ENCODE assay signal across 8 cellular contexts in the genomic region with DNA sequence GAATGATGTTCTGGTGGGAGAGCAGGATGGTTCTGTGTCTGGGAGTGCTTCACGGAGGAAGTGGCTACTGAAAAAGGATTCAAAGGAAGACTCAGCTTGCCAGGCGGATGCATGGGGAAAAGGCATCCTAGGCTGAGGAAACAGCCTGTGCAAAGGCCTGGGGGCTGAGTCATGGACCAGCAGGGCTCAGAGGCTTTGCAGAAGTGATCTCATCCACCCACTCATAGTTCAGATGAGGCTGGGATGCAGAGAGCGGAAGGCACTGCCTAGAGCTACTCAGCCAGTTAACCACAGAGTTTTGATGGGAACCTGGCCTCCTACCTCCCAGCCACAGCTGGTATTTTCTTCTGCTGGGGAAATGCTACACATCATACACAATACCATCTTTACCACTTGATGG. TPM values are rescaled to one million over a fixed set of nuclear protein-coding genes. Genes with fewer than 3 reads are reported as not detected.
DNase-seq lines count a peak whose midpoint lies in the region; ATAC-seq, FAIRE-seq and TF ChIP-seq lines count a peak whose summit lies in the region.

No MANE protein-coding gene starts in this region.

- H3K9me3 Mint-ChIP-seq in activated CD4-positive, alpha-beta T cell treated with anti-CD3 and anti-CD28 coated beads for 36 hours (ENCODE audit: low read depth) = peaks cover 11% of the 10 kb centered on the region
- peaks cover 13% of the 10 kb centered on the region for H3K9me3 Mint-ChIP-seq in activated T-cell treated with anti-CD3 and anti-CD28 coated beads, Interleukin-2, amount 50 U/mL, for 4 hours

- DNase-seq in activated CD4-positive, alpha-beta T cell treated with anti-CD3 and anti-CD28 coated beads for 36 hours = peak; percentile 87
- no peak for DNase-seq in activated CD4-positive, alpha-beta T cell treated with anti-CD3 and anti-CD28 coated beads, Interleukin-2, amount 50 U/mL, for 4 hours
- no peak for DNase-seq in activated T-cell treated with anti-CD3 and anti-CD28 coated beads, Interleukin-2, amount 50 U/mL, for 4 hours
- DNase-seq in left lung (peak in 1 of 2 donors; percentile 64), globus pallidus (ENCODE audit: low spot score) (no peak), C1 segment of cervical spinal cord (lab: John Stamatoyannopoulos, UW) (no peak), kidney (no peak)

- TF ChIP-seq CTCF in left lung (IDR thresholded peaks at IDR 0.05) = no peak
- TF ChIP-seq CTCF in kidney (IDR thresholded peaks at IDR 0.05; ENCODE audit: borderline replicate concordance, extremely low read depth, insufficient read depth) = no peak

- H3K4me1 ChIP-seq in left lung = peaks cover 0 to 3% of the 10 kb centered on the region in 2 donors
- no peaks in the 10 kb centered on the region for H3K4me1 ChIP-seq in kidney (ENCODE audit: control insufficient read depth in 1 of 2, insufficient read depth in 1 of 2, low read depth in 1 of 2, low read length in 2 of 2)

- H3K36me3 Mint-ChIP-seq in activated CD4-positive, alpha-beta T cell treated with anti-CD3 and anti-CD28 coated beads for 36 hours (ENCODE audit: low read depth) = peaks cover 4% of the 10 kb centered on the region
- H3K36me3 Mint-ChIP-seq in activated T-cell treated with anti-CD3 and anti-CD28 coated beads, Interleukin-2, amount 50 U/mL, for 4 hours (ENCODE audit: insufficient read depth) = no peaks in the 10 kb centered on the region

- no peaks in the 10 kb centered on the region for H3K27me3 ChIP-seq in left lung

- ATAC-seq in activated CD4-positive, alpha-beta T cell treated with anti-CD3 and anti-CD28 coated beads for 36 hours = peak; percentile 100
- peak; percentile 92 for ATAC-seq in HG03432 (IDR thresholded peaks at IDR 0.05; ENCODE audit: unreplicated experiment)
- peak; percentile 99 for ATAC-seq in activated T-cell treated with anti-CD3 and anti-CD28 coated beads, Interleukin-2, amount 50 U/mL, for 4 hours
- ATAC-seq in left lung = peak; percentile 87

- no peak overlapping the region for H3K4me3 Mint-ChIP-seq in activated CD4-positive, alpha-beta T cell treated with anti-CD3 and anti-CD28 coated beads for 36 hours
- no peak overlapping the region for H3K4me3 Mint-ChIP-seq in activated T-cell treated with anti-CD3 and anti-CD28 coated beads, Interleukin-2, amount 50 U/mL, for 4 hours

- H3K9me3 ChIP-seq in left lung (peaks cover 0 to 12% of the 10 kb centered on the region in 2 donors), kidney (ENCODE audit: control insufficient read depth in 1 of 2, low read length in 2 of 2) (peaks cover 6 to 9% of the 10 kb centered on the region in 2 donors)

- peak overlapping the region; percentile 16 for H3K27ac Mint-ChIP-seq in activated CD4-positive, alpha-beta T cell treated with anti-CD3 and anti-CD28 coated beads for 36 hours

- H3K27me3 Mint-ChIP-seq in activated CD4-positive, alpha-beta T cell treated with anti-CD3 and anti-CD28 coated beads for 36 hours = peaks cover 13% of the 10 kb centered on the region
- peaks cover 3% of the 10 kb centered on the region for H3K27me3 Mint-ChIP-seq in activated T-cell treated with anti-CD3 and anti-CD28 coated beads, Interleukin-2, amount 50 U/mL, for 4 hours (ENCODE audit: low read depth)

- no peak overlapping the region for H3K27ac ChIP-seq in left lung
- no peak overlapping the region for H3K27ac ChIP-seq in kidney (ENCODE audit: low read depth in 2 of 2, low read length in 2 of 2)

- peaks cover 14% of the 10 kb centered on the region for H3K4me1 Mint-ChIP-seq in activated CD4-positive, alpha-beta T cell treated with anti-CD3 and anti-CD28 coated beads for 36 hours
- H3K4me1 Mint-ChIP-seq in activated T-cell treated with anti-CD3 and anti-CD28 coated beads, Interleukin-2, amount 50 U/mL, for 4 hours (ENCODE audit: low read depth) = peaks cover 7% of the 10 kb centered on the region

- no peak overlapping the region for H3K9ac ChIP-seq in kidney (ENCODE audit: low read length in 2 of 2)

- CTCF ChIA-PET in activated CD4-positive, alpha-beta T cell treated with anti-CD3 and anti-CD28 coated beads for 36 hours (lab: Charles Lee) = interaction anchor here (0.6 to 1.8 kb wide), 4 partner anchors 13 to 899 kb away, joined by 3 to 6 read pairs (median 4); no protein-coding TSS in a partner anchor

- POLR2A ChIA-PET in activated CD4-positive, alpha-beta T cell treated with anti-CD3 and anti-CD28 coated beads for 36 hours (lab: Charles Lee) = interaction anchor here (1.4 kb wide), 1 partner anchor 77 kb away, joined by 3 read pairs; no protein-coding TSS in a partner anchor

- intact Hi-C loops in activated CD4-positive, alpha-beta T cell treated with anti-CD3 and anti-CD28 coated beads for 36 hours (cut with DNase I, micrococcal nuclease) = loop anchor here (1.0 to 2.0 kb wide), 5 partner anchors 38 to 98 kb away; no protein-coding TSS in a partner anchor
- intact Hi-C loops in left lung (cut with DNase I) (no loop called here), kidney (cut with DNase I) (no loop called here)

- no peak for FAIRE-seq in kidney (lab: Jason Lieb, UNC)

- H3K36me3 ChIP-seq in left lung (no peaks in the 10 kb centered on the region), kidney (ENCODE audit: control insufficient read depth in 1 of 2, insufficient read depth in 2 of 2, low read length in 2 of 2) (no peaks in the 10 kb centered on the region)

- no peak overlapping the region for H3K4me3 ChIP-seq in left lung
- H3K4me3 ChIP-seq in kidney (ENCODE audit: low read length in 2 of 2) = no peak overlapping the region

RNA-seq across cellular contexts. Expression of gene ADAMTS14, which starts 15.8 kb away (rescaled TPM):
- not detected for total RNA-seq in activated CD4-positive, alpha-beta T cell treated with anti-CD3 and anti-CD28 coated beads for 36 hours
- under 1 TPM; 0.08 to 0.15 (median 0.14) TPM for total RNA-seq in activated T-cell treated with anti-CD3 and anti-CD28 coated beads, Interleukin-2, amount 50 U/mL, for 4 hours
- total RNA-seq in left lung = 1 to 10 TPM; 2.4 to 2.9 TPM
- 0.47 TPM for total RNA-seq in kidney
- polyA plus RNA-seq in kidney (ENCODE audit: insufficient read depth, low read depth, low replicate concordance) = not detected

RNA-seq across cellular contexts. Expression of gene PRF1, which starts 53.9 kb away (rescaled TPM):
- 10 to 100 TPM; 21.8 to 28.6 TPM for total RNA-seq in activated CD4-positive, alpha-beta T cell treated with anti-CD3 and anti-CD28 coated beads for 36 hours
- 10 to 100 TPM; 15.7 to 57.6 (median 36.6) TPM for total RNA-seq in activated T-cell treated with anti-CD3 and anti-CD28 coated beads, Interleukin-2, amount 50 U/mL, for 4 hours
- total RNA-seq in left lung (10 to 100 TPM; 14.0 to 15.0 TPM), kidney (8.8 TPM)
- 1.4 TPM for polyA plus RNA-seq in kidney (ENCODE audit: insufficient read depth, low read depth, low replicate concordance)

Comparison
In these comparisons a context has a peak if more than half of its experiments do, and no peak if none do; other contexts are left out.
1. intact Hi-C loops: an anchor here in activated CD4-positive, alpha-beta T cell treated with anti-CD3 and anti-CD28 coated beads for 36 hours (1.0 to 2.0 kb wide); none called in left lung and kidney.